10 cellular contexts compared by ENCODE assay signal in genomic region chr1:61782771-61783170, GRCh38. TPM values are rescaled to one million over a fixed set of nuclear protein-coding genes. Genes with fewer than 3 reads are reported as not detected.
A peak's percentile ranks its signal among the peaks of the same experiment; 100 is the strongest.
DNase-seq lines count a peak whose midpoint lies in the region; ATAC-seq and TF ChIP-seq lines count a peak whose summit lies in the region.
"Had no signal": no experiment of that assay in that cellular context is flagged by ENCODE, and none has a peak within 500 bp of the region (broad histone marks: within the 10 kb centered on the region; RNA-seq: fewer than 3 reads in every experiment).

No MANE protein-coding gene starts in this region.

- H3F3A ChIP-seq in PC-3 (ENCODE audit: low read length, unreplicated experiment), result no peaks in the 10 kb centered on the region

- H3K27me3 ChIP-seq in naive thymus-derived CD4-positive, alpha-beta T cell (ENCODE audit: control insufficient read depth in 2 of 2, insufficient read depth in 2 of 2, low read length in 2 of 2), result no peaks in the 10 kb centered on the region
- H3K27me3 ChIP-seq in gastrocnemius medialis (no peaks in the 10 kb centered on the region), PC-3 (ENCODE audit: low read length) (no peaks in the 10 kb centered on the region)
- H3K27me3 ChIP-seq: BLaER1 had no signal

- in situ Hi-C loops in gastrocnemius medialis (cut with MboI; ENCODE audit: low sequenced_read_pairs in 4 of 4), result no loop called here

- no peaks in the 10 kb centered on the region for H3K79me2 ChIP-seq in PC-3 (ENCODE audit: low read length)

- peak overlapping the region; percentile 75 to 95 (median 88) for H3K27ac Mint-ChIP-seq in naive thymus-derived CD4-positive, alpha-beta T cell

- DNase-seq in GM12865 (ENCODE audit: low read depth), result peak; percentile 65
- DNase-seq in activated CD4-positive, alpha-beta T cell treated with anti-CD3 and anti-CD28 coated beads, Interleukin-2, amount 50 U/mL, for 4 hours, result peak; percentile 19 to 33
- DNase-seq in naive thymus-derived CD4-positive, alpha-beta T cell, result peak in 8 of 9 donors; percentile 49 to 93 (median 90)
- DNase-seq in gastrocnemius medialis, result no peak
- no peak for DNase-seq in PC-3
- DNase-seq: IMR-90 had no signal

- H4K20me1 ChIP-seq in PC-3 (ENCODE audit: low read length), result no peaks in the 10 kb centered on the region
- H4K20me1 ChIP-seq: BLaER1 had no signal

- no peak overlapping the region for H3K9ac ChIP-seq in PC-3 (ENCODE audit: low read length)
- H3K9ac ChIP-seq: BLaER1 had no signal

- H3K4me3 ChIP-seq in GM12865 (ENCODE audit: low read depth, low read length) (no peak overlapping the region), gastrocnemius medialis (no peak overlapping the region), PC-3 (ENCODE audit: low read length) (no peak overlapping the region)
- no peak overlapping the region for H3K4me3 ChIP-seq in naive thymus-derived CD4-positive, alpha-beta T cell (ENCODE audit: low read length)
- H3K4me3 ChIP-seq: BLaER1 had no signal

- no TSS peak for BruUV-seq in PC-3 (replicated peaks; lab: Mats Ljungman, UMichigan)

- no peaks in the 10 kb centered on the region for H3K36me3 ChIP-seq in naive thymus-derived CD4-positive, alpha-beta T cell (ENCODE audit: control insufficient read depth in 2 of 3, insufficient read depth in 3 of 3, low read length in 3 of 3)
- H3K36me3 ChIP-seq in gastrocnemius medialis, result peaks cover 0 to 7% of the 10 kb centered on the region in 2 donors
- peaks cover 17% of the 10 kb centered on the region for H3K36me3 ChIP-seq in PC-3 (ENCODE audit: low read depth, low read length)
- H3K36me3 ChIP-seq: BLaER1 had no signal

- peak overlapping the region; percentile 66 to 94 (median 76) for H3K4me3 Mint-ChIP-seq in naive thymus-derived CD4-positive, alpha-beta T cell

- TF ChIP-seq CTCF in GM12865 (IDR thresholded peaks at IDR 0.05; ENCODE audit: insufficient read depth, low read depth, low read length, missing control alignments) (no peak), gastrocnemius medialis (IDR thresholded peaks at IDR 0.05 in 4 of 5, conservative IDR thresholded peaks at IDR 0.05 in 1 of 5) (no peak), PC-3 (conservative IDR thresholded peaks at IDR 0.05; ENCODE audit: low read depth, low read length) (no peak)

- POLR2A ChIA-PET in naive thymus-derived CD4-positive, alpha-beta T cell (lab: Charles Lee), result interaction anchor here (2.0 kb wide), 1 partner anchor 40 kb away, joined by 8 read pairs; no protein-coding TSS in a partner anchor
- POLR2A ChIA-PET in PC-3 (lab: Charles Lee; ENCODE audit: unreplicated experiment), result no interaction called here

- H3K27ac ChIP-seq in naive thymus-derived CD4-positive, alpha-beta T cell (ENCODE audit: low read depth, low read length), result peak overlapping the region; percentile 39
- no peak overlapping the region for H3K27ac ChIP-seq in gastrocnemius medialis
- H3K27ac ChIP-seq in PC-3 (ENCODE audit: low read length), result no peak overlapping the region
- H3K27ac ChIP-seq: BLaER1 had no signal

- H3K4me1 Mint-ChIP-seq in naive thymus-derived CD4-positive, alpha-beta T cell, result peaks cover 18 to 77% (median 67%) of the 10 kb centered on the region in 7 donors

- H3K4me2 ChIP-seq in PC-3 (ENCODE audit: low read length), result no peak overlapping the region
- H3K4me2 ChIP-seq: BLaER1 had no signal

- no peak for TF ChIP-seq POLR2A in GM18505 (IDR thresholded peaks at IDR 0.05; ENCODE audit: borderline replicate concordance, extremely low read depth, insufficient read depth, insufficient read length)
- no peak for TF ChIP-seq POLR2A in gastrocnemius medialis (IDR thresholded peaks at IDR 0.05)

- H3K36me3 Mint-ChIP-seq in naive thymus-derived CD4-positive, alpha-beta T cell, result peaks cover 4 to 29% (median 20%) of the 10 kb centered on the region in 5 donors

- no peaks in the 10 kb centered on the region for H3K27me3 Mint-ChIP-seq in naive thymus-derived CD4-positive, alpha-beta T cell

- peaks cover 0 to 2% (median 0%) of the 10 kb centered on the region in 11 donors for H3K9me3 Mint-ChIP-seq in naive thymus-derived CD4-positive, alpha-beta T cell

- no peaks in the 10 kb centered on the region for H3K9me3 ChIP-seq in naive thymus-derived CD4-positive, alpha-beta T cell (ENCODE audit: control insufficient read depth in 2 of 3, low read length in 3 of 3)
- no peaks in the 10 kb centered on the region for H3K9me3 ChIP-seq in gastrocnemius medialis
- H3K9me3 ChIP-seq in PC-3 (ENCODE audit: low read length), result no peaks in the 10 kb centered on the region
- H3K9me3 ChIP-seq: BLaER1 had no signal

- H3K4me1 ChIP-seq in naive thymus-derived CD4-positive, alpha-beta T cell (ENCODE audit: control insufficient read depth in 2 of 2, insufficient read depth in 2 of 2, low read length in 2 of 2), result peaks cover 26 to 32% of the 10 kb centered on the region in 2 donors
- peaks cover 4 to 5% of the 10 kb centered on the region in 2 donors for H3K4me1 ChIP-seq in gastrocnemius medialis
- H3K4me1 ChIP-seq in PC-3 (ENCODE audit: insufficient read depth, low read length), result no peaks in the 10 kb centered on the region
- H3K4me1 ChIP-seq: BLaER1 had no signal

- intact Hi-C loops in naive thymus-derived CD4-positive, alpha-beta T cell (cut with micrococcal nuclease), result loop anchor here (1.0 to 10.0 kb wide), 7 partner anchors 40 to 728 kb away; partner anchors contain the start of genes PATJ (in 2 of the 2) and TM2D1 (in 2 of the 2)
- intact Hi-C loops in gastrocnemius medialis (cut with DNase I; ENCODE audit: low total_unique reads), result no loop called here
- intact Hi-C loops in PC-3 (cut with micrococcal nuclease), result no loop called here

- ATAC-seq in HG02852 (IDR thresholded peaks at IDR 0.05; ENCODE audit: unreplicated experiment), result peak; percentile 89
- peak; percentile 98 for ATAC-seq in naive thymus-derived CD4-positive, alpha-beta T cell
- no peak for ATAC-seq in GM18505 (IDR thresholded peaks at IDR 0.05; ENCODE audit: unreplicated experiment)
- ATAC-seq in gastrocnemius medialis, result no peak
- ATAC-seq in HG02571 (IDR thresholded peaks at IDR 0.05; ENCODE audit: unreplicated experiment), result no peak
- no peak for ATAC-seq in PC-3

- no peaks in the 10 kb centered on the region for H3K9me2 ChIP-seq in PC-3 (replicated peaks; ENCODE audit: low read length)

- H2AFZ ChIP-seq in PC-3 (ENCODE audit: low read length), result no peak overlapping the region

- CTCF ChIA-PET in naive thymus-derived CD4-positive, alpha-beta T cell (lab: Charles Lee), result interaction anchor here (0.6 kb wide), 1 partner anchor 84 kb away, joined by 3 read pairs; no protein-coding TSS in a partner anchor
- CTCF ChIA-PET in PC-3 (lab: Charles Lee), result no interaction called here

RNA-seq across cellular contexts. Expression of gene PATJ, which starts 40.5 kb away (rescaled TPM):
- total RNA-seq in naive thymus-derived CD4-positive, alpha-beta T cell, result 10 to 100 TPM; 13.4 to 64.5 (median 34.0) TPM
- polyA plus RNA-seq in naive thymus-derived CD4-positive, alpha-beta T cell, result 10 to 100 TPM; 23.0 to 24.8 TPM
- 10 to 100 TPM; 19.3 to 44.8 (median 26.0) TPM for total RNA-seq in gastrocnemius medialis
- 28.7 and 35.2 TPM in 2 replicates for total RNA-seq in PC-3 (2014; rRNA removed)

RNA-seq across cellular contexts. Expression of gene TM2D1, which starts 57.8 kb away (rescaled TPM):
- 10 to 100 TPM; 26.8 to 57.6 (median 41.1) TPM for total RNA-seq in naive thymus-derived CD4-positive, alpha-beta T cell
- polyA plus RNA-seq in naive thymus-derived CD4-positive, alpha-beta T cell, result 10 to 100 TPM; 36.0 to 38.2 TPM
- total RNA-seq in gastrocnemius medialis, result 10 to 100 TPM; 33.6 to 56.8 (median 38.5) TPM
- 24.6 and 48.0 TPM in 2 replicates for total RNA-seq in PC-3 (2014; rRNA removed)

Comparison
In these comparisons a context has a peak if more than half of its experiments do, and no peak if none do; other contexts are left out.
1. DNase-seq: peak in GM12865 (single experiment), activated CD4-positive, alpha-beta T cell treated with anti-CD3 and anti-CD28 coated beads, Interleukin-2, amount 50 U/mL, for 4 hours (2 of 2) and naive thymus-derived CD4-positive, alpha-beta T cell (8 of 9); none in gastrocnemius medialis (0 of 2) and PC-3 (single experiment).
2. ATAC-seq: peak in HG02852 (single experiment) and naive thymus-derived CD4-positive, alpha-beta T cell (single experiment); none in GM18505 (single experiment), gastrocnemius medialis (0 of 2), HG02571 (single experiment) and PC-3 (single experiment).
3. intact Hi-C loops: an anchor here in naive thymus-derived CD4-positive, alpha-beta T cell (1.0 to 10.0 kb wide); none called in gastrocnemius medialis and PC-3.